Comparison of ENCODE assay signal across 13 cellular contexts in genomic region chr18:77074431-77074830, GRCh38. TPM values are rescaled to one million over a fixed set of nuclear protein-coding genes. Genes with fewer than 3 reads are reported as not detected.
DNase-seq lines count a peak whose midpoint lies in the region; ATAC-seq lines count a peak whose summit lies in the region.
"Had no signal": no experiment of that assay in that cellular context is flagged by ENCODE, and none has a peak within 500 bp of the region (broad histone marks: within the 10 kb centered on the region; RNA-seq: fewer than 3 reads in every experiment).

No MANE protein-coding gene starts in this region.

- POLR2A ChIA-PET in activated CD8-positive, alpha-beta T cell treated with anti-CD3 and anti-CD28 coated beads, Interleukin-2, amount 10 ng/mL, durations not matched to agents 7 days and 5 days (lab: Charles Lee): interaction anchor here (1.3 kb wide), 1 partner anchor 11 kb away, joined by 13 read pairs; no protein-coding TSS in a partner anchor

- no peaks in the 10 kb centered on the region for H3K27me3 Mint-ChIP-seq in stimulated activated naive CD8-positive, alpha-beta T cell treated with anti-CD3 and anti-CD28 coated beads, Interleukin-15, Interleukin-2, amounts not matched to agents 100 ng/mL and 50 ng/mL, for 24 hours
- H3K27me3 Mint-ChIP-seq in activated CD8-positive, alpha-beta T cell treated with anti-CD3 and anti-CD28 coated beads, Interleukin-2, amount 10 ng/mL, durations not matched to agents 7 days and 5 days (ENCODE audit: low read depth): no peaks in the 10 kb centered on the region

- CTCF ChIA-PET in activated CD8-positive, alpha-beta T cell treated with anti-CD3 and anti-CD28 coated beads, Interleukin-2, amount 10 ng/mL, durations not matched to agents 7 days and 5 days (lab: Charles Lee): interaction anchor here (1.2 to 5.0 kb wide), 2 partner anchors 9 to 27 kb away, joined by 3 to 15 read pairs; no protein-coding TSS in a partner anchor

- no peaks in the 10 kb centered on the region for H3K27me3 ChIP-seq in aorta (ENCODE audit: control insufficient read depth in 1 of 2, insufficient read depth in 2 of 2, low read length in 1 of 2)

- H3K27ac Mint-ChIP-seq in stimulated activated naive CD8-positive, alpha-beta T cell treated with anti-CD3 and anti-CD28 coated beads, Interleukin-15, Interleukin-2, amounts not matched to agents 100 ng/mL and 50 ng/mL, for 24 hours: peak overlapping the region; percentile 16
- peak overlapping the region; percentile 66 for H3K27ac Mint-ChIP-seq in activated CD8-positive, alpha-beta T cell treated with anti-CD3 and anti-CD28 coated beads, Interleukin-2, amount 10 ng/mL, durations not matched to agents 7 days and 5 days
- H3K27ac Mint-ChIP-seq: GM23338 had no signal

- intact Hi-C loops in aorta (cut with DNase I): loop anchor here in 1 of 2 donors (5.0 kb wide), 1 partner anchor 33 kb away; no protein-coding TSS in a partner anchor

- H3K4me1 Mint-ChIP-seq in stimulated activated naive CD8-positive, alpha-beta T cell treated with anti-CD3 and anti-CD28 coated beads, Interleukin-15, Interleukin-2, amounts not matched to agents 100 ng/mL and 50 ng/mL, for 24 hours (ENCODE audit: low read depth): peaks cover 77% of the 10 kb centered on the region
- H3K4me1 Mint-ChIP-seq in activated CD8-positive, alpha-beta T cell treated with anti-CD3 and anti-CD28 coated beads, Interleukin-2, amount 10 ng/mL, durations not matched to agents 7 days and 5 days (ENCODE audit: low read depth): peaks cover 87% of the 10 kb centered on the region

- no peaks in the 10 kb centered on the region for H3K4me1 ChIP-seq in aorta (ENCODE audit: control insufficient read depth in 1 of 2, insufficient read depth in 2 of 2, low read length in 2 of 2)

- peaks cover 40% of the 10 kb centered on the region for H3K36me3 Mint-ChIP-seq in stimulated activated naive CD8-positive, alpha-beta T cell treated with anti-CD3 and anti-CD28 coated beads, Interleukin-15, Interleukin-2, amounts not matched to agents 100 ng/mL and 50 ng/mL, for 24 hours (ENCODE audit: low read depth)
- H3K36me3 Mint-ChIP-seq in activated CD8-positive, alpha-beta T cell treated with anti-CD3 and anti-CD28 coated beads, Interleukin-2, amount 10 ng/mL, durations not matched to agents 7 days and 5 days (ENCODE audit: low read depth): peaks cover 75% of the 10 kb centered on the region

- H3K9me3 ChIP-seq in aorta (ENCODE audit: control insufficient read depth, low read length): no peaks in the 10 kb centered on the region

- no peak overlapping the region for H3K4me3 ChIP-seq in aorta (ENCODE audit: low read length in 2 of 2)
- H3K4me3 ChIP-seq: GM23338 had no signal

- H3K27ac ChIP-seq in aorta (ENCODE audit: low read depth in 1 of 2, low read length in 2 of 2): no peak overlapping the region

- no peaks in the 10 kb centered on the region for H3K36me3 ChIP-seq in aorta (ENCODE audit: control insufficient read depth in 1 of 2, insufficient read depth in 2 of 2, low read length in 1 of 2)

- ATAC-seq in stimulated activated naive CD8-positive, alpha-beta T cell treated with anti-CD3 and anti-CD28 coated beads, Interleukin-15, Interleukin-2, amounts not matched to agents 100 U/mL and 50 U/mL, for 24 hours: no peak
- no peak for ATAC-seq in activated CD8-positive, alpha-beta T cell treated with anti-CD3 and anti-CD28 coated beads, Interleukin-2, amount 10 ng/mL, durations not matched to agents 7 days and 5 days
- ATAC-seq in GM18873 (IDR thresholded peaks at IDR 0.05; ENCODE audit: low FRiP score, unreplicated experiment): no peak
- ATAC-seq in aorta (ENCODE audit: low FRiP score): no peak
- ATAC-seq: GM23338 had no signal

- DNase-seq in stimulated activated naive CD8-positive, alpha-beta T cell treated with anti-CD3 and anti-CD28 coated beads, Interleukin-15, Interleukin-2, amounts not matched to agents 100 U/mL and 50 U/mL, for 24 hours: no peak
- DNase-seq in activated CD8-positive, alpha-beta T cell treated with anti-CD3 and anti-CD28 coated beads, Interleukin-2, amount 10 ng/mL, durations not matched to agents 7 days and 5 days: no peak
- DNase-seq in mucosa of gallbladder (ENCODE audit: low spot score) (peak; percentile 90), aorta (no peak), C1 segment of cervical spinal cord (lab: John Stamatoyannopoulos, UW) (no peak), epidermal melanocyte (ENCODE audit: insufficient read length, low spot score) (no peak)
- DNase-seq: foreskin fibroblast, NCI-H2029, NCI-H510A treated with DMSO at 0.1 percent for 48 hours, SIG-M5 had no signal

- 74 to 76% methylated on average over 7 of the region's 7 CpGs for WGBS in aorta, 2 donors

- H3K4me3 Mint-ChIP-seq in stimulated activated naive CD8-positive, alpha-beta T cell treated with anti-CD3 and anti-CD28 coated beads, Interleukin-15, Interleukin-2, amounts not matched to agents 100 ng/mL and 50 ng/mL, for 24 hours: no peak overlapping the region
- H3K4me3 Mint-ChIP-seq in activated CD8-positive, alpha-beta T cell treated with anti-CD3 and anti-CD28 coated beads, Interleukin-2, amount 10 ng/mL, durations not matched to agents 7 days and 5 days: no peak overlapping the region
- H3K4me3 Mint-ChIP-seq: GM23338 had no signal

- no peaks in the 10 kb centered on the region for H3K9me3 Mint-ChIP-seq in stimulated activated naive CD8-positive, alpha-beta T cell treated with anti-CD3 and anti-CD28 coated beads, Interleukin-15, Interleukin-2, amounts not matched to agents 100 ng/mL and 50 ng/mL, for 24 hours
- H3K9me3 Mint-ChIP-seq in activated CD8-positive, alpha-beta T cell treated with anti-CD3 and anti-CD28 coated beads, Interleukin-2, amount 10 ng/mL, durations not matched to agents 7 days and 5 days (ENCODE audit: insufficient read depth): no peaks in the 10 kb centered on the region
- H3K9me3 Mint-ChIP-seq: GM23338 had no signal

RNA-seq across cellular contexts. Expression of gene MBP, which starts 58.2 kb away (rescaled TPM):
- total RNA-seq in activated CD8-positive, alpha-beta T cell treated with anti-CD3 and anti-CD28 coated beads, Interleukin-2, amount 10 ng/mL, durations not matched to agents 7 days and 5 days: 10 to 100 TPM; 86.5 to 87.0 TPM
- 91.4 TPM for total RNA-seq in mucosa of gallbladder
- total RNA-seq in aorta: 10 to 100 TPM; 43.8 to 62.7 TPM
- polyA plus RNA-seq in aorta: 1 to 10 TPM; 9.1 to 9.4 TPM
